Comparison of ENCODE assay signal across 8 cellular contexts in the genomic region with DNA sequence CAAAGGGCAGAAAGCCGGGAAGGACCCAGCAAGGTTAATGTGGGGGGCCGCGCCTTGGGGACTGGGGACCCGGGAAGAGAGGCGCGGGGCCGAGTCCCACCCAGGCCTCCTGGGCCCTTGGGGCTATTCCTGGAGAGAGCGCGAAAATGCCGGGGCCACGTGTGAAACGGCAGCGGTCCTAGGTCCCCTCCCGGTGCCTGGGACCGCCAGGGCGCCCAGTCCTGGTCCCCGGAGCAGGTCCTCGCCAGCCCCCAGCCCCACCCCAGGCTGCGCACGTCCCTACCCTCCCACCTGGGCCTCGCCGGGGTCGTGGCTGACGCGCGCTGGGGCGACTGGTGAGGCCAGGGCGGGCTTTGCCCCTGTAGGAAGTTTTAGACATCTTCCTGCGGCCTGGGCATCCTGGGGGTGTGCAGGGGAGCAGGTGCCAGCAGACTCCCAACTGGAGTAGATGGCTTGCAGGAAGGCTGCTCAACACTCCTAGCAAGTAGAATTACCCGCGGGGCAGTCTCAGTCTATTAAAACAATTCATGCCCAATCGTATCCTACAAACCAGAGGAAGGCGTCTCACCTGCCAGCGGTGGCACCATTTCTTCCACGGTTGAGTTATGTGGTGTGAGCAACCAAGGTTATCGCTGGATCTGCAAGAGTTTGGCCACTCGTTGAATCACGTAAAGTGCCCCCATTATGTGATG. TPM values are rescaled to one million over a fixed set of nuclear protein-coding genes. Genes with fewer than 3 reads are reported as not detected.
DNase-seq lines count a peak whose midpoint lies in the region; ATAC-seq, FAIRE-seq and TF ChIP-seq lines count a peak whose summit lies in the region.

No MANE protein-coding gene starts in this region.

- H3K27me3 ChIP-seq in lower lobe of right lung (ENCODE audit: low read depth) (no peaks in the 10 kb centered on the region), upper lobe of left lung (no peaks in the 10 kb centered on the region)

- H3K4me3 ChIP-seq in lower lobe of right lung (peak overlapping the region; percentile 69), upper lobe of left lung (peak overlapping the region; percentile 64 to 81 (median 67))

- 21 to 29% methylated on average over 14 to 31 of the region's 38 CpGs for WGBS in upper lobe of left lung, 2 donors

- FAIRE-seq in RCC 7860 (lab: Jason Lieb, UNC) = no peak

- H3K4me1 ChIP-seq in lower lobe of right lung = peaks cover 34% of the 10 kb centered on the region
- peaks cover 9 to 43% (median 34%) of the 10 kb centered on the region in 4 donors for H3K4me1 ChIP-seq in upper lobe of left lung

- DNase-seq in activated effector memory CD4-positive, alpha-beta T cell treated with Interleukin-2 at 50 U/mL for 16 hours = peak; percentile 6
- no peak for DNase-seq in activated effector memory CD4-positive, alpha-beta T cell treated with anti-CD3 and anti-CD28 coated beads, Interleukin-2, amount 50 U/mL, for 16 hours
- DNase-seq in NCI-H446 treated with DMSO at 0.1 percent for 48 hours (lab: John Stamatoyannopoulos, UW) (peak; percentile 20), lower lobe of right lung (no peak), upper lobe of left lung (peak in 1 of 2 donors; percentile 86), RCC 7860 (ENCODE audit: low spot score) (no peak), DMS114 treated with DMSO at 0.1 percent for 48 hours (lab: John Stamatoyannopoulos, UW; ENCODE audit: unreplicated experiment) (no peak)

- H3K36me3 ChIP-seq in lower lobe of right lung (no peaks in the 10 kb centered on the region), upper lobe of left lung (no peaks in the 10 kb centered on the region)

- TF ChIP-seq EP300 in upper lobe of left lung (IDR thresholded peaks at IDR 0.05) = no peak

- ATAC-seq in lower lobe of right lung (peak; percentile 28 to 37), upper lobe of left lung (ENCODE audit: low FRiP score in 2 of 2) (peak; percentile 22 to 24)

- intact Hi-C loops in lower lobe of right lung (cut with DNase I) = no loop called here

- H3K27ac ChIP-seq in cingulate gyrus (ENCODE audit: low read depth, low read length) = peak overlapping the region; percentile 60
- H3K27ac ChIP-seq in lower lobe of right lung = peak overlapping the region; percentile 92
- peak overlapping the region; percentile 83 to 91 (median 90) for H3K27ac ChIP-seq in upper lobe of left lung

- no peaks in the 10 kb centered on the region for H3K9me3 ChIP-seq in lower lobe of right lung
- H3K9me3 ChIP-seq in upper lobe of left lung = no peaks in the 10 kb centered on the region

- TF ChIP-seq CTCF in lower lobe of right lung (IDR thresholded peaks at IDR 0.05) (no peak), upper lobe of left lung (IDR thresholded peaks at IDR 0.05) (no peak)

- TF ChIP-seq POLR2A in upper lobe of left lung (IDR thresholded peaks at IDR 0.05) = no peak

RNA-seq across cellular contexts. Expression of a gene that starts 0.8 kb away (rescaled TPM):
- 23.7 TPM for total RNA-seq in lower lobe of right lung
- 10 to 100 TPM in 5 of 6 donors, 1 to 10 TPM in 1; 6.0 to 25.7 (median 15.9) TPM for total RNA-seq in upper lobe of left lung

Comparison
In these comparisons a context has a peak if more than half of its experiments do, and no peak if none do; other contexts are left out.
1. DNase-seq: peak in activated effector memory CD4-positive, alpha-beta T cell treated with Interleukin-2 at 50 U/mL for 16 hours (single experiment) and NCI-H446 treated with DMSO at 0.1 percent for 48 hours (single experiment); none in activated effector memory CD4-positive, alpha-beta T cell treated with anti-CD3 and anti-CD28 coated beads, Interleukin-2, amount 50 U/mL, for 16 hours (single experiment), lower lobe of right lung (single experiment), RCC 7860 (single experiment) and DMS114 treated with DMSO at 0.1 percent for 48 hours (single experiment).
2. Peak in every context shown above with its lines, with median percentiles within 50 percentile points of each other: H3K27ac ChIP-seq.